Comparison of ENCODE assay signal across 11 cellular contexts in the genomic region with DNA sequence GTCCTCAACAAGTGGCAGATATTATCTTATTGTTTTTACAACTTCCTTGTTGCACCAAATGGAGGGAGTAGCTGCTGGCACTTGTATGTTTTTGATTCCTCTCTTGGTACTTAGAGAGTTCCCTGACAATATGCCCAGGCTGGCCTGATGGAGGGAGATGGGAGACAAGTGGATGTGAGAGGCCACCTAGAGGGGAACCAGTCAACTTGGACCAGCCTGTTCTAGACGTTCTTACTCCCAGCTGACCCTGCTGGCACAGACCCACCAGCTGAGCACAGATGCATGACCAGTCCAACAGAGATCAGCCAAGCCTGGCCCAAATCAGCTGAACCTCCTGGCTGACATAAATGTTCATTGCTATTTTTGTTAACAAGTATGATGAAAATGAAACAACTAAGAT.
A peak's percentile ranks its signal among the peaks of the same experiment; 100 is the strongest.
DNase-seq lines count a peak whose midpoint lies in the region; FAIRE-seq and TF ChIP-seq lines count a peak whose summit lies in the region.
"Had no signal": no experiment of that assay in that cellular context is flagged by ENCODE, and none has a peak within 500 bp of the region (broad histone marks: within the 10 kb centered on the region; RNA-seq: fewer than 3 reads in every experiment).

No MANE protein-coding gene starts in this region.

- no peak overlapping the region for H3K9ac ChIP-seq in astrocyte (ENCODE audit: low read length)
- no peak overlapping the region for H3K9ac ChIP-seq in kidney (ENCODE audit: low read length in 2 of 2)

- intact Hi-C loops in kidney (cut with DNase I) = no loop called here

- H4K20me1 ChIP-seq in astrocyte (ENCODE audit: insufficient read depth, low read length) = no peaks in the 10 kb centered on the region

- peaks cover 3% of the 10 kb centered on the region for H3K27me3 ChIP-seq in astrocyte (ENCODE audit: insufficient read depth, low read length)

- FAIRE-seq in astrocyte (lab: Jason Lieb, UNC) = no peak
- FAIRE-seq in kidney (lab: Jason Lieb, UNC) = peak; percentile 11
- FAIRE-seq: GM12892 had no signal

- H3K9me3 Mint-ChIP-seq in HFFc6 (no peaks in the 10 kb centered on the region), astrocyte (ENCODE audit: unreplicated experiment) (peaks cover 4% of the 10 kb centered on the region), endothelial cell (ENCODE audit: unreplicated experiment) (no peaks in the 10 kb centered on the region)

- H3K4me1 Mint-ChIP-seq in HFFc6 (ENCODE audit: low read depth) (peaks cover 7% of the 10 kb centered on the region; the same call in 1 of the 2 replicates), astrocyte (ENCODE audit: low read depth, unreplicated experiment) (peaks cover 8% of the 10 kb centered on the region), endothelial cell (ENCODE audit: unreplicated experiment) (no peaks in the 10 kb centered on the region)
- H3K4me1 Mint-ChIP-seq: IgD-negative memory B cell had no signal

- H3K36me3 ChIP-seq in astrocyte (ENCODE audit: insufficient read depth, low read length) = no peaks in the 10 kb centered on the region
- H3K36me3 ChIP-seq in kidney (ENCODE audit: control insufficient read depth in 1 of 2, insufficient read depth in 2 of 2, low read length in 2 of 2) = no peaks in the 10 kb centered on the region

- DNase-seq in AG10803 (ENCODE audit: low read depth) (peak; percentile 85), HFFc6 (peak; percentile 50), astrocyte (ENCODE audit: low read depth) (peak; percentile 7), kidney (peak; percentile 89), NCI-H146 (lab: John Stamatoyannopoulos, UW) (no peak), endothelial cell (ENCODE audit: low spot score) (no peak), GM19240 (ENCODE audit: insufficient read length, low spot score) (no peak)
- DNase-seq in activated CD8-positive, alpha-beta memory T cell treated with anti-CD3 and anti-CD28 coated beads for 24 hours = no peak
- DNase-seq: stimulated activated CD4-positive, alpha-beta T cell treated with anti-CD3 and anti-CD28 coated beads, Interleukin-4, amount 100 ng/mL, for 1 hour had no signal

- H3K4me1 ChIP-seq in astrocyte (ENCODE audit: insufficient read depth, low read length) = no peaks in the 10 kb centered on the region
- peaks cover 0 to 12% of the 10 kb centered on the region in 2 donors for H3K4me1 ChIP-seq in kidney (ENCODE audit: control insufficient read depth in 1 of 2, insufficient read depth in 1 of 2, low read depth in 1 of 2, low read length in 2 of 2)

- H3K4me2 ChIP-seq in astrocyte (ENCODE audit: low read length) = no peak overlapping the region

- no peaks in the 10 kb centered on the region for H3K36me3 Mint-ChIP-seq in HFFc6 (ENCODE audit: low read depth)
- H3K36me3 Mint-ChIP-seq in astrocyte (ENCODE audit: low read depth, unreplicated experiment) = peaks cover 2% of the 10 kb centered on the region
- peaks cover 4% of the 10 kb centered on the region for H3K36me3 Mint-ChIP-seq in endothelial cell (ENCODE audit: low read depth, unreplicated experiment)

- H3K27me3 Mint-ChIP-seq in HFFc6 (ENCODE audit: insufficient read depth) (peaks cover 4% of the 10 kb centered on the region), astrocyte (ENCODE audit: low read depth, unreplicated experiment) (peaks cover 10% of the 10 kb centered on the region), endothelial cell (ENCODE audit: unreplicated experiment) (no peaks in the 10 kb centered on the region)

- H2AFZ ChIP-seq in astrocyte (ENCODE audit: low read depth, low read length) = no peak overlapping the region

- H3K9me3 ChIP-seq in astrocyte (ENCODE audit: insufficient read depth, low read depth, low read length) (no peaks in the 10 kb centered on the region), kidney (ENCODE audit: control insufficient read depth in 1 of 2, low read length in 2 of 2) (no peaks in the 10 kb centered on the region)

- H3K4me3 ChIP-seq in AG10803 (ENCODE audit: low read length) (no peak overlapping the region), astrocyte (ENCODE audit: insufficient read depth, low read depth, low read length) (no peak overlapping the region), kidney (ENCODE audit: low read length in 2 of 2) (no peak overlapping the region)

- no peak overlapping the region for H3K4me3 Mint-ChIP-seq in HFFc6
- H3K4me3 Mint-ChIP-seq in astrocyte (ENCODE audit: unreplicated experiment) = no peak overlapping the region
- no peak overlapping the region for H3K4me3 Mint-ChIP-seq in endothelial cell (ENCODE audit: unreplicated experiment)
- H3K4me3 Mint-ChIP-seq: IgD-negative memory B cell had no signal

- no peak overlapping the region for H3K27ac Mint-ChIP-seq in HFFc6
- no peak overlapping the region for H3K27ac Mint-ChIP-seq in astrocyte (ENCODE audit: unreplicated experiment)
- no peak overlapping the region for H3K27ac Mint-ChIP-seq in endothelial cell (ENCODE audit: unreplicated experiment)
- H3K27ac Mint-ChIP-seq: IgD-negative memory B cell had no signal

- TF ChIP-seq CTCF in AG10803 (conservative IDR thresholded peaks at IDR 0.05; ENCODE audit: low read length) (peak; percentile 43), HFFc6 (IDR thresholded peaks at IDR 0.05) (peak; percentile 54), astrocyte (IDR thresholded peaks at IDR 0.05; ENCODE audit: insufficient read depth, low read depth, low read length) (no peak), kidney (IDR thresholded peaks at IDR 0.05; ENCODE audit: borderline replicate concordance, extremely low read depth, insufficient read depth) (peak; percentile 13), endothelial cell (IDR thresholded peaks at IDR 0.05; ENCODE audit: unreplicated experiment) (no peak)

- H3K79me2 ChIP-seq in astrocyte (ENCODE audit: insufficient read depth, low read length) = no peaks in the 10 kb centered on the region

- H3K27ac ChIP-seq in astrocyte (ENCODE audit: low read depth, low read length) (no peak overlapping the region), kidney (ENCODE audit: low read depth in 2 of 2, low read length in 2 of 2) (no peak overlapping the region)

Comparison
In these comparisons a context has a peak if more than half of its experiments do, and no peak if none do; other contexts are left out.
1. DNase-seq: peak in AG10803 (single experiment), HFFc6 (single experiment), astrocyte (single experiment) and kidney (single experiment); none in activated CD8-positive, alpha-beta memory T cell treated with anti-CD3 and anti-CD28 coated beads for 24 hours (single experiment), NCI-H146 (single experiment), endothelial cell (single experiment) and GM19240 (single experiment).
2. CTCF ChIP-seq: peak in AG10803 (single experiment), HFFc6 (single experiment) and kidney (single experiment); none in astrocyte (single experiment) and endothelial cell (single experiment).